In genomic region chr6:152682141-152682540, GRCh38 we compare ENCODE assay signal across 15 cellular contexts. TPM values are rescaled to one million over a fixed set of nuclear protein-coding genes. Genes with fewer than 3 reads are reported as not detected.
DNase-seq lines count a peak whose midpoint lies in the region; ATAC-seq and TF ChIP-seq lines count a peak whose summit lies in the region.
"Had no signal": no experiment of that assay in that cellular context is flagged by ENCODE, and none has a peak within 500 bp of the region (broad histone marks: within the 10 kb centered on the region; RNA-seq: fewer than 3 reads in every experiment).

No MANE protein-coding gene starts in this region.

- BruUV-seq in OCI-LY7 (replicated peaks; lab: Mats Ljungman, UMichigan): no TSS peak

- H3K27me3 ChIP-seq in HUES48 (ENCODE audit: control insufficient read depth, insufficient read depth, low read length) (no peaks in the 10 kb centered on the region), mesendoderm (ENCODE audit: insufficient read depth, low read length, poor library complexity) (no peaks in the 10 kb centered on the region), uterus (no peaks in the 10 kb centered on the region)
- H3K27me3 ChIP-seq: BE2C had no signal

- H3K36me3 Mint-ChIP-seq in activated T-cell treated with anti-CD3 and anti-CD28 coated beads, Interleukin-2, amount 50 U/mL, for 72 hours (ENCODE audit: insufficient read depth in 2 of 2): no peaks in the 10 kb centered on the region
- H3K36me3 Mint-ChIP-seq: CD4-positive, alpha-beta memory T cell had no signal

- TF ChIP-seq POLR2A in uterus (IDR thresholded peaks at IDR 0.05): no peak

- no peak for TF ChIP-seq CTCF in OCI-LY7 (conservative IDR thresholded peaks at IDR 0.05; ENCODE audit: low read length)
- no peak for TF ChIP-seq CTCF in uterus (IDR thresholded peaks at IDR 0.05)
- TF ChIP-seq CTCF in foreskin fibroblast (IDR thresholded peaks at IDR 0.05; ENCODE audit: low read depth, low read length): no peak

- H3K9ac ChIP-seq in HUES48 (ENCODE audit: low read depth, low read length) (0 out of 2 replicates have a peak overlapping the region, but pooled peaks have one; percentile 55), mesendoderm (ENCODE audit: low read length) (no peak overlapping the region)

- peaks cover 8% of the 10 kb centered on the region for H3K27me3 Mint-ChIP-seq in activated T-cell treated with anti-CD3 and anti-CD28 coated beads, Interleukin-2, amount 50 U/mL, for 72 hours (ENCODE audit: low read depth)

- H3K36me3 ChIP-seq in HUES48 (ENCODE audit: control insufficient read depth, insufficient read depth, low read length): no peaks in the 10 kb centered on the region
- H3K36me3 ChIP-seq in OCI-LY7 (ENCODE audit: insufficient read depth, low read length): peaks cover 8% of the 10 kb centered on the region
- H3K36me3 ChIP-seq in mesendoderm (ENCODE audit: control insufficient read depth, insufficient read depth, low read length): no peaks in the 10 kb centered on the region
- H3K36me3 ChIP-seq in uterus: no peaks in the 10 kb centered on the region
- H3K36me3 ChIP-seq: BE2C had no signal

- no peak overlapping the region for H2BK5ac ChIP-seq in mesendoderm (ENCODE audit: low read length)

- no peak overlapping the region for H3K27ac Mint-ChIP-seq in activated T-cell treated with anti-CD3 and anti-CD28 coated beads, Interleukin-2, amount 50 U/mL, for 72 hours
- H3K27ac Mint-ChIP-seq: CD4-positive, alpha-beta memory T cell had no signal

- H3K4me1 Mint-ChIP-seq in activated T-cell treated with anti-CD3 and anti-CD28 coated beads, Interleukin-2, amount 50 U/mL, for 72 hours (ENCODE audit: low read depth): no peaks in the 10 kb centered on the region

- no peak overlapping the region for H4K8ac ChIP-seq in mesendoderm (ENCODE audit: low read depth, low read length)

- DNase-seq in OCI-LY7 (ENCODE audit: low spot score) (no peak), mesendoderm (peak; percentile 93), uterus (no peak), foreskin fibroblast (no peak)
- no peak for DNase-seq in activated T-cell treated with anti-CD3 and anti-CD28 coated beads, Interleukin-2, amount 50 U/mL, for 72 hours
- DNase-seq: BE2C; CD4-positive, alpha-beta memory T cell; DMS79; H7; IMR-90; KBM-7 had no signal

- no peak overlapping the region for H4K5ac ChIP-seq in mesendoderm (ENCODE audit: low read length)

- H2BK15ac ChIP-seq in mesendoderm (replicated peaks; ENCODE audit: low read depth): no peak overlapping the region

- no peak overlapping the region for H2AK5ac ChIP-seq in mesendoderm (ENCODE audit: low read length)

- H3K4me3 Mint-ChIP-seq in activated T-cell treated with anti-CD3 and anti-CD28 coated beads, Interleukin-2, amount 50 U/mL, for 72 hours: no peak overlapping the region
- H3K4me3 Mint-ChIP-seq: CD4-positive, alpha-beta memory T cell had no signal

- peak overlapping the region; percentile 70 for H3K4ac ChIP-seq in mesendoderm (ENCODE audit: low read depth, low read length)

- intact Hi-C loops in OCI-LY7 (cut with micrococcal nuclease; ENCODE audit: unreplicated experiment): loop anchor here (5.0 to 10.0 kb wide), 3 partner anchors 320 to 1227 kb away; partner anchors contain the start of genes MTRF1L and RMND1
- intact Hi-C loops in uterus (cut with DNase I; ENCODE audit: low total_unique reads): no loop called here

- peak overlapping the region; percentile 69; the same call in 1 of the 2 replicates for H2AFZ ChIP-seq in OCI-LY7 (ENCODE audit: low read length)

- no peaks in the 10 kb centered on the region for H4K20me1 ChIP-seq in OCI-LY7 (ENCODE audit: insufficient read depth, low read length)

- no peaks in the 10 kb centered on the region for H3K9me2 ChIP-seq in OCI-LY7 (ENCODE audit: insufficient read depth, low read length)

- H3K79me2 ChIP-seq in OCI-LY7 (ENCODE audit: insufficient read depth, low read depth, low read length) (peaks cover 34% of the 10 kb centered on the region; the same call in 1 of the 2 replicates), mesendoderm (ENCODE audit: control insufficient read depth, insufficient read depth, low read length) (no peaks in the 10 kb centered on the region)

- POLR2A ChIA-PET in OCI-LY7 (lab: Charles Lee): interaction anchor here (1.0 to 2.0 kb wide), 5 partner anchors 10 to 497 kb away, joined by 3 to 15 read pairs (median 4); partner anchors contain the start of gene FBXO5

- H2BK120ac ChIP-seq in mesendoderm (ENCODE audit: low read depth, low read length): peak overlapping the region; percentile 95

- H3K4me2 ChIP-seq in OCI-LY7 (ENCODE audit: low read length) (peak overlapping the region; percentile 76), mesendoderm (ENCODE audit: low read length) (no peak overlapping the region)
- H3K4me2 ChIP-seq: A549 had no signal

- H3K9me3 Mint-ChIP-seq in activated T-cell treated with anti-CD3 and anti-CD28 coated beads, Interleukin-2, amount 50 U/mL, for 72 hours: no peaks in the 10 kb centered on the region

- H3K4me1 ChIP-seq in HUES48 (ENCODE audit: control insufficient read depth, insufficient read depth, low read length): peaks cover 39% of the 10 kb centered on the region
- peaks cover 76% of the 10 kb centered on the region for H3K4me1 ChIP-seq in OCI-LY7 (ENCODE audit: insufficient read depth, low read length, poor library complexity, severe bottlenecking)
- H3K4me1 ChIP-seq in mesendoderm (ENCODE audit: control insufficient read depth, low read depth, low read length): peaks cover 2% of the 10 kb centered on the region
- H3K4me1 ChIP-seq in uterus: no peaks in the 10 kb centered on the region
- H3K4me1 ChIP-seq: A549, BE2C had no signal

- CTCF ChIA-PET in OCI-LY7 (lab: Charles Lee; ENCODE audit: unreplicated experiment): no interaction called here

- no peak for ATAC-seq in activated T-cell treated with anti-CD3 and anti-CD28 coated beads, Interleukin-2, amount 50 U/mL, for 72 hours (replicated peaks in 1 of 2)
- no peak for ATAC-seq in HG02678 (IDR thresholded peaks at IDR 0.05; ENCODE audit: unreplicated experiment)
- ATAC-seq: A549 had no signal

- H3K4me3 ChIP-seq in HUES48 (ENCODE audit: low read depth, low read length): no peak overlapping the region
- H3K4me3 ChIP-seq in OCI-LY7 (ENCODE audit: low read depth, low read length, poor library complexity, severe bottlenecking): peak overlapping the region; percentile 70
- H3K4me3 ChIP-seq in mesendoderm (ENCODE audit: low read length): no peak overlapping the region
- H3K4me3 ChIP-seq in uterus: no peak overlapping the region
- no peak overlapping the region for H3K4me3 ChIP-seq in foreskin fibroblast (ENCODE audit: low read depth in 1 of 2, low read length in 2 of 2)
- H3K4me3 ChIP-seq: A549 had no signal

- no peaks in the 10 kb centered on the region for H3K79me1 ChIP-seq in mesendoderm (ENCODE audit: low read length)

- no peak overlapping the region for H3K56ac ChIP-seq in mesendoderm (ENCODE audit: low read length)

- no CpG with 5 or more reads among the region's 8 CpGs for WGBS in mesendoderm (ENCODE audit: extremely low coverage, insufficient coverage, low lambda C conversion rate)

- H3K27ac ChIP-seq in HUES48 (ENCODE audit: low read depth, low read length) (peak overlapping the region; percentile 85), OCI-LY7 (ENCODE audit: low read depth, low read length, poor library complexity, severe bottlenecking) (peak overlapping the region; percentile 96), mesendoderm (ENCODE audit: low read depth, low read length) (peak overlapping the region; percentile 98), uterus (no peak overlapping the region)
- H3K27ac ChIP-seq: A549, C4-2B had no signal

- H3K9me3 ChIP-seq in HUES48 (ENCODE audit: control insufficient read depth, insufficient read depth, low read length) (no peaks in the 10 kb centered on the region), OCI-LY7 (ENCODE audit: low read length) (peaks cover 5% of the 10 kb centered on the region; the same call in 1 of the 2 replicates), uterus (no peaks in the 10 kb centered on the region)
- H3K9me3 ChIP-seq: A549, BE2C had no signal

- H3K18ac ChIP-seq in mesendoderm (ENCODE audit: low read length): peak overlapping the region; percentile 94

- no peak overlapping the region for H3K23ac ChIP-seq in mesendoderm (ENCODE audit: low read length)

RNA-seq across cellular contexts. Expression of gene MYCT1, which starts 15.6 kb away (rescaled TPM):
- total RNA-seq in OCI-LY7 (2014; rRNA removed; shearing (Covaris generic)): 0.47 and 1.7 TPM in 2 replicates
- total RNA-seq in OCI-LY7 (2022) (2.9 and 3.5 TPM in 2 replicates), uterus (10 to 100 TPM in 3 of 4 donors, 1 to 10 TPM in 1; 10.0 to 30.3 (median 25.3) TPM)
- 7.0 TPM for polyA plus RNA-seq in mesendoderm (2013, experiment 1 of 2)
- polyA plus RNA-seq in mesendoderm (2013, experiment 2 of 2): 6.2 TPM
- total RNA-seq in activated T-cell treated with anti-CD3 and anti-CD28 coated beads, Interleukin-2, amount 50 U/mL, for 72 hours: not detected
- total RNA-seq: CD4-positive, alpha-beta memory T cell had no signal
- polyA plus RNA-seq: CD4-positive, alpha-beta memory T cell had no signal

RNA-seq across cellular contexts. Expression of gene SYNE1, which starts 45.0 kb away (rescaled TPM):
- total RNA-seq in OCI-LY7 (2014; rRNA removed; shearing (Covaris generic)): 53.1 and 74.6 TPM in 2 replicates
- total RNA-seq in OCI-LY7 (2022) (140 and 174 TPM in 2 replicates), uterus (100 to 1,000 TPM; 134 to 339 (median 181) TPM)
- polyA plus RNA-seq in mesendoderm (2013, experiment 1 of 2): 2.3 TPM
- polyA plus RNA-seq in mesendoderm (2013, experiment 2 of 2): 2.3 TPM
- 10 to 100 TPM; 34.5 to 38.9 TPM for total RNA-seq in activated T-cell treated with anti-CD3 and anti-CD28 coated beads, Interleukin-2, amount 50 U/mL, for 72 hours

Comparison
In these comparisons a context has a peak if more than half of its experiments do, and no peak if none do; other contexts are left out.
1. H3K27ac ChIP-seq: peak in HUES48 (single experiment), OCI-LY7 (single experiment) and mesendoderm (single experiment); none in uterus (0 of 2).